Comparison of ENCODE assay signal across 1 cellular context in genomic region chr2:212939777-212940531, GRCh38.
TF ChIP-seq lines count a peak whose summit lies in the region.

No MANE protein-coding gene starts in this region.

TF ChIP-seq in SK-N-SH treated with all-trans-retinoic acid at 6 μM for 48 hours, 23 proteins besides CTCF, POLR2A, EP300 and RAD21 (continued from another document):
- no peak for TF ChIP-seq CREB5 (CRISPR knock-in tag; IDR thresholded peaks at IDR 0.05; ENCODE audit: low read depth)
